Comparison of ENCODE assay signal across 8 cellular contexts in genomic region chr4:147550626-147551250, GRCh38.
DNase-seq lines count a peak whose midpoint lies in the region; ATAC-seq, FAIRE-seq and TF ChIP-seq lines count a peak whose summit lies in the region.

No MANE protein-coding gene starts in this region.

- DNase-seq in ELR (ENCODE audit: low read depth) (peak; percentile 79), GM20000 (ENCODE audit: low spot score) (peak; percentile 53), HTR-8/SVneo (ENCODE audit: insufficient read length, low spot score) (peak; percentile 51), fibroblast of the conjunctiva (ENCODE audit: low read depth) (peak; percentile 13), RPMI8226 (no peak)
- no peak for DNase-seq in activated T-helper 1 cell treated with anti-CD3 and anti-CD28 coated beads, Interleukin-12 subunit alpha, Interleukin-12 subunit beta, Interleukin-2, Interleukin-4 antibody, amounts not matched to agents 30 ng/mL and 10 ng/mL and 1 ng/mL, durations not matched to agents 14 hours and 24 hours and 36 hours (ENCODE audit: low spot score)
- DNase-seq in central memory CD4-positive, alpha-beta T cell, result no peak

- no peaks in the 10 kb centered on the region for H3K9me3 Mint-ChIP-seq in activated T-helper 1 cell treated with anti-CD3 and anti-CD28 coated beads, Interleukin-12 subunit alpha, Interleukin-12 subunit beta, Interleukin-2, Interleukin-4 antibody, amounts not matched to agents 30 ng/mL and 10 ng/mL and 1 ng/mL, durations not matched to agents 14 hours and 24 hours and 36 hours

- no peaks in the 10 kb centered on the region for H3K36me3 Mint-ChIP-seq in activated T-helper 1 cell treated with anti-CD3 and anti-CD28 coated beads, Interleukin-12 subunit alpha, Interleukin-12 subunit beta, Interleukin-2, Interleukin-4 antibody, amounts not matched to agents 30 ng/mL and 10 ng/mL and 1 ng/mL, durations not matched to agents 14 hours and 24 hours and 36 hours (ENCODE audit: low read depth)

- no peak for FAIRE-seq in HTR-8/SVneo (lab: Jason Lieb, UNC)

- no peaks in the 10 kb centered on the region for H3K27me3 Mint-ChIP-seq in activated T-helper 1 cell treated with anti-CD3 and anti-CD28 coated beads, Interleukin-12 subunit alpha, Interleukin-12 subunit beta, Interleukin-2, Interleukin-4 antibody, amounts not matched to agents 30 ng/mL and 10 ng/mL and 1 ng/mL, durations not matched to agents 14 hours and 24 hours and 36 hours (ENCODE audit: insufficient read depth)

- H3K4me3 Mint-ChIP-seq in activated T-helper 1 cell treated with anti-CD3 and anti-CD28 coated beads, Interleukin-12 subunit alpha, Interleukin-12 subunit beta, Interleukin-2, Interleukin-4 antibody, amounts not matched to agents 30 ng/mL and 10 ng/mL and 1 ng/mL, durations not matched to agents 14 hours and 24 hours and 36 hours, result no peak overlapping the region

- TF ChIP-seq CTCF in GM20000 (IDR thresholded peaks at IDR 0.05; ENCODE audit: extremely low read depth, missing control alignments), result no peak

- peaks cover 7% of the 10 kb centered on the region for H3K4me1 Mint-ChIP-seq in activated T-helper 1 cell treated with anti-CD3 and anti-CD28 coated beads, Interleukin-12 subunit alpha, Interleukin-12 subunit beta, Interleukin-2, Interleukin-4 antibody, amounts not matched to agents 30 ng/mL and 10 ng/mL and 1 ng/mL, durations not matched to agents 14 hours and 24 hours and 36 hours (ENCODE audit: low read depth)

- ATAC-seq in HG03139 (IDR thresholded peaks at IDR 0.05; ENCODE audit: unreplicated experiment), result no peak

- H3K27ac Mint-ChIP-seq in activated T-helper 1 cell treated with anti-CD3 and anti-CD28 coated beads, Interleukin-12 subunit alpha, Interleukin-12 subunit beta, Interleukin-2, Interleukin-4 antibody, amounts not matched to agents 30 ng/mL and 10 ng/mL and 1 ng/mL, durations not matched to agents 14 hours and 24 hours and 36 hours, result no peak overlapping the region

- intact Hi-C loops in activated T-helper 1 cell treated with anti-CD3 and anti-CD28 coated beads, Interleukin-12 subunit alpha, Interleukin-12 subunit beta, Interleukin-2, Interleukin-4 antibody, amounts not matched to agents 30 ng/mL and 10 ng/mL and 1 ng/mL, durations not matched to agents 14 hours and 24 hours and 36 hours (cut with micrococcal nuclease), result no loop called here

Comparison
In these comparisons a context has a peak if more than half of its experiments do, and no peak if none do; other contexts are left out.
1. DNase-seq: peak in ELR (single experiment), GM20000 (single experiment), HTR-8/SVneo (single experiment) and fibroblast of the conjunctiva (single experiment); none in RPMI8226 (single experiment), activated T-helper 1 cell treated with anti-CD3 and anti-CD28 coated beads, Interleukin-12 subunit alpha, Interleukin-12 subunit beta, Interleukin-2, Interleukin-4 antibody, amounts not matched to agents 30 ng/mL and 10 ng/mL and 1 ng/mL, durations not matched to agents 14 hours and 24 hours and 36 hours (single experiment) and central memory CD4-positive, alpha-beta T cell (single experiment).